ENCODE assay signal across 28 cellular contexts in the genomic region with DNA sequence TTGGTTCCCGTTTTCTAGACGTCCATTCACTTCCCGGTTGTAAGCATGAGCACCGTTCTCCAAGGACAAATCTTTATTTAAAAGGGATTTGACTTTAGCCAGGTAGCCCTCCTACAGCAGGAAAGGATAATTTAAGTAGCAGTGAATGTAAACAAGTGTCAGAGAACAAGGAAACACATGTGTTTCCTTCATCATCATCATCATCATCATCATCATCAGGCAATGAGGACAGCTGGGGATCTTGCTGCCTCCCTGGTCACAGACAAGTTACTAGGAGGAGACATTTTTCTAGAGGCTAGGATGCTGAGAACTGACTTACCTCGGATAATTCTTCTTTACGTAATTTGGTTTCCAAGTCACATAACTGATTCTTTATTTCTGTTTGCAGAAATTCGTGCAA.
"Had no signal": no experiment of that assay in that cellular context is flagged by ENCODE, and none has a peak within 500 bp of the region (broad histone marks: within the 10 kb centered on the region; RNA-seq: fewer than 3 reads in every experiment).

No MANE protein-coding gene starts in this region.

- H3K4me1 ChIP-seq: left lung, lower lobe of right lung, parathyroid adenoma, right atrium auricular region, tibial nerve, uterus had no signal

- H3K4me3 ChIP-seq: left lung, lower lobe of right lung, right atrium auricular region, skin epidermis, tibial nerve, uterus had no signal

- H3K27ac Mint-ChIP-seq: immature natural killer cell; nephron; stimulated activated memory B cell treated with anti-CD40 and anti-IgM and Interleukin-4, amounts not matched to agents 10 μg/mL and 1 μg/mL and 100 μg/mL, for 72 hours; type B pancreatic cell had no signal

- H3K9me3 Mint-ChIP-seq: immature natural killer cell; naive thymus-derived CD8-positive, alpha-beta T cell; nephron; neural crest cell; stimulated activated memory B cell treated with anti-CD40 and anti-IgM and Interleukin-4, amounts not matched to agents 10 μg/mL and 1 μg/mL and 100 μg/mL, for 72 hours; stimulated activated naive CD8-positive, alpha-beta T cell treated with anti-CD3 and anti-CD28 coated beads, Interleukin-15, amount 100 ng/mL, for 72 hours; type B pancreatic cell had no signal

- H2AFZ ChIP-seq: parathyroid adenoma had no signal

- ATAC-seq: left colon; left lung; lower lobe of right lung; naive thymus-derived CD8-positive, alpha-beta T cell; sciatic nerve; stimulated activated memory B cell treated with anti-CD40 and anti-IgM and Interleukin-4, amounts not matched to agents 10 μg/mL and 1 μg/mL and 100 μg/mL, for 72 hours; stimulated activated naive CD8-positive, alpha-beta T cell treated with anti-CD3 and anti-CD28 coated beads, Interleukin-15, amount 100 ng/mL, for 72 hours had no signal

- H3K27ac ChIP-seq: left lung, lower lobe of right lung, parathyroid adenoma, right atrium auricular region, skin epidermis, tibial nerve, uterus had no signal

- H3K9ac ChIP-seq: parathyroid adenoma had no signal

- H3K4me3 Mint-ChIP-seq: immature natural killer cell; naive thymus-derived CD8-positive, alpha-beta T cell; nephron; neural crest cell; stimulated activated memory B cell treated with anti-CD40 and anti-IgM and Interleukin-4, amounts not matched to agents 10 μg/mL and 1 μg/mL and 100 μg/mL, for 72 hours; stimulated activated naive CD8-positive, alpha-beta T cell treated with anti-CD3 and anti-CD28 coated beads, Interleukin-15, amount 100 ng/mL, for 72 hours; type B pancreatic cell had no signal

- FAIRE-seq: islet of Langerhans, kidney had no signal

- H3K4me1 Mint-ChIP-seq: nephron, neural crest cell had no signal

- DNase-seq: hypothalamus; immature natural killer cell; kidney; left colon; lower lobe of right lung; mammary epithelial cell; mesenchymal stem cell; naive thymus-derived CD8-positive, alpha-beta T cell; nucleus accumbens; stimulated activated CD4-positive, alpha-beta T cell treated with anti-CD3 and anti-CD28 coated beads, Interleukin-12 subunit alpha, Interleukin-12 subunit beta, amount 100 ng/mL, for 4 hours; stimulated activated CD4-positive, alpha-beta T cell treated with anti-CD3 and anti-CD28 coated beads, Interleukin-15, amount 100 ng/mL, for 24 hours; stimulated activated CD4-positive, alpha-beta T cell treated with anti-CD3 and anti-CD28 coated beads, Interleukin-4, amount 100 ng/mL, for 4 hours; stimulated activated CD8-positive, alpha-beta memory T cell treated with anti-CD3 and anti-CD28 coated beads, Interleukin-4, amount 100 ng/mL, for 48 hours; stimulated activated naive CD4-positive, alpha-beta T cell treated with Interleukin-2 at 50 U/mL for 16 hours; stimulated activated naive CD8-positive, alpha-beta T cell treated with anti-CD3 and anti-CD28 coated beads, Interleukin-15, amount 100 ng/mL, for 72 hours; substantia nigra; uterus had no signal

- H3K27me3 ChIP-seq: left lung, right atrium auricular region, tibial nerve, uterus had no signal

- H3K36me3 ChIP-seq: uterus had no signal

- H3K27me3 Mint-ChIP-seq: naive thymus-derived CD8-positive, alpha-beta T cell; stimulated activated memory B cell treated with anti-CD40 and anti-IgM and Interleukin-4, amounts not matched to agents 10 μg/mL and 1 μg/mL and 100 μg/mL, for 72 hours; stimulated activated naive CD8-positive, alpha-beta T cell treated with anti-CD3 and anti-CD28 coated beads, Interleukin-15, amount 100 ng/mL, for 72 hours; type B pancreatic cell had no signal

- H3K9me3 ChIP-seq: left lung, lower lobe of right lung, right atrium auricular region, tibial nerve, uterus had no signal
